ENCODE assay signal across 8 cellular contexts in genomic region chr13:29924482-29924884, GRCh38.
A peak's percentile ranks its signal among the peaks of the same experiment; 100 is the strongest.
DNase-seq lines count a peak whose midpoint lies in the region; ATAC-seq and TF ChIP-seq lines count a peak whose summit lies in the region.

No MANE protein-coding gene starts in this region.

- DNase-seq in AG04449 (ENCODE audit: low read depth, low spot score) = no peak
- peak; percentile 54 for DNase-seq in mesendoderm
- DNase-seq in dorsolateral prefrontal cortex = no peak
- no peak for DNase-seq in SIG-M5 (lab: John Stamatoyannopoulos, UW)

- peak overlapping the region in 4 of 5 experiments; percentile 15 to 94 (median 72) for H3K27ac Mint-ChIP-seq in brain

- H3K4me1 ChIP-seq in Loucy (ENCODE audit: insufficient read depth, low read length, poor library complexity, severe bottlenecking) = no peaks in the 10 kb centered on the region
- H3K4me1 ChIP-seq in mesendoderm (ENCODE audit: control insufficient read depth, low read depth, low read length) = peaks cover 8% of the 10 kb centered on the region

- H2BK15ac ChIP-seq in mesendoderm (replicated peaks; ENCODE audit: low read depth) = no peak overlapping the region

- WGBS in mesendoderm (ENCODE audit: extremely low coverage, insufficient coverage, low lambda C conversion rate) = no CpG with 5 or more reads among the region's 6 CpGs

- no peak for TF ChIP-seq CTCF in AG04449 (IDR thresholded peaks at IDR 0.05; ENCODE audit: insufficient read depth, low read length, missing control alignments)
- TF ChIP-seq CTCF in Loucy (conservative IDR thresholded peaks at IDR 0.05; ENCODE audit: low read length) = peak; percentile 24; the same call in 1 of the 2 replicates
- TF ChIP-seq CTCF in brain (conservative IDR thresholded peaks at IDR 0.05) = peak; percentile 4 to 30
- TF ChIP-seq CTCF in dorsolateral prefrontal cortex (IDR thresholded peaks at IDR 0.05 in 54 of 56, conservative IDR thresholded peaks at IDR 0.05 in 2 of 56; ENCODE audit: low read depth in 1 of 56, partially characterized antibody in 56 of 56) = peak in 6 of 56 donors; percentile 1 to 29 (median 4)

- H3K56ac ChIP-seq in mesendoderm (ENCODE audit: low read length) = peak overlapping the region; percentile 66

- H3K9ac ChIP-seq in Loucy (ENCODE audit: low read depth, low read length, poor library complexity, severe bottlenecking) (no peak overlapping the region), mesendoderm (ENCODE audit: low read length) (no peak overlapping the region)

- H3K18ac ChIP-seq in mesendoderm (ENCODE audit: low read length) = no peak overlapping the region

- no peak overlapping the region for H2AFZ ChIP-seq in Loucy (ENCODE audit: low read length)

- no peaks in the 10 kb centered on the region for H3K36me3 ChIP-seq in Loucy (ENCODE audit: insufficient read depth, low read length)
- no peaks in the 10 kb centered on the region for H3K36me3 ChIP-seq in mesendoderm (ENCODE audit: control insufficient read depth, insufficient read depth, low read length)

- H4K8ac ChIP-seq in mesendoderm (ENCODE audit: low read depth, low read length) = no peak overlapping the region

- H3K4me3 ChIP-seq in AG04449 (ENCODE audit: low read depth, low read length) = peak overlapping the region; percentile 16; the same call in 1 of the 2 replicates
- H3K4me3 ChIP-seq in Loucy (ENCODE audit: low read length, poor library complexity, severe bottlenecking) = no peak overlapping the region
- H3K4me3 ChIP-seq in mesendoderm (ENCODE audit: low read length) = no peak overlapping the region
- no peak overlapping the region for H3K4me3 ChIP-seq in dorsolateral prefrontal cortex

- peak overlapping the region in 1 of 5 experiments; percentile 30 for H3K4me3 Mint-ChIP-seq in brain

- H3K9me3 Mint-ChIP-seq in brain = no peaks in the 10 kb centered on the region

- H3K27me3 ChIP-seq in Loucy (ENCODE audit: insufficient read depth, low read length, poor library complexity, severe bottlenecking) = no peaks in the 10 kb centered on the region
- no peaks in the 10 kb centered on the region for H3K27me3 ChIP-seq in mesendoderm (ENCODE audit: insufficient read depth, low read length, poor library complexity)
- H3K27me3 ChIP-seq in dorsolateral prefrontal cortex = no peaks in the 10 kb centered on the region

- H4K20me1 ChIP-seq in Loucy (ENCODE audit: insufficient read depth, low read length, poor library complexity, severe bottlenecking) = no peaks in the 10 kb centered on the region

- no peaks in the 10 kb centered on the region for H3K36me3 Mint-ChIP-seq in brain

- CTCF ChIA-PET in AG04449 (lab: Yijun Ruan, JAX) = interaction anchor here (0.7 to 8.3 kb wide), 36 partner anchors 8 to 417 kb away, joined by 3 to 128 read pairs (median 5); partner anchors contain the start of gene UBL3

- no peaks in the 10 kb centered on the region for H3K79me2 ChIP-seq in Loucy (ENCODE audit: insufficient read depth, low read length)
- no peaks in the 10 kb centered on the region for H3K79me2 ChIP-seq in mesendoderm (ENCODE audit: control insufficient read depth, insufficient read depth, low read length)

- ATAC-seq in HG03342 (IDR thresholded peaks at IDR 0.05; ENCODE audit: unreplicated experiment) (no peak), GM18858 (IDR thresholded peaks at IDR 0.05; ENCODE audit: unreplicated experiment) (no peak)

- H3K4ac ChIP-seq in mesendoderm (ENCODE audit: low read depth, low read length) = no peak overlapping the region

- H3K27me3 Mint-ChIP-seq in brain = peaks cover 4% of the 10 kb centered on the region

- no peaks in the 10 kb centered on the region for H3K9me3 ChIP-seq in Loucy (ENCODE audit: insufficient read depth, low read depth, low read length)

- POLR2A ChIA-PET in AG04449 (lab: Yijun Ruan, JAX) = interaction anchor here (0.5 to 2.3 kb wide), 6 partner anchors 22 to 78 kb away, joined by 4 to 7 read pairs (median 6); partner anchors contain the start of gene UBL3

- peaks cover 66% of the 10 kb centered on the region for H3K4me1 Mint-ChIP-seq in brain

- intact Hi-C loops in dorsolateral prefrontal cortex (cut with DNase I) = loop anchor here in 1 of 2 donors (5.0 kb wide), 1 partner anchor 152 kb away; no protein-coding TSS in a partner anchor

- no peaks in the 10 kb centered on the region for H3K9me2 ChIP-seq in Loucy (replicated peaks; ENCODE audit: low read depth, low read length)

- H3K27ac ChIP-seq in mesendoderm (ENCODE audit: low read depth, low read length) (no peak overlapping the region), dorsolateral prefrontal cortex (peak overlapping the region in 4 of 59 donors; percentile 3 to 25 (median 20))

- H3K23ac ChIP-seq in mesendoderm (ENCODE audit: low read length) = no peak overlapping the region

- H4K5ac ChIP-seq in mesendoderm (ENCODE audit: low read length) = no peak overlapping the region

- H2BK5ac ChIP-seq in mesendoderm (ENCODE audit: low read length) = no peak overlapping the region

- no peak overlapping the region for H2BK120ac ChIP-seq in mesendoderm (ENCODE audit: low read depth, low read length)

- H3K4me2 ChIP-seq in Loucy (ENCODE audit: low read depth, low read length, poor library complexity, severe bottlenecking) = no peak overlapping the region
- no peak overlapping the region for H3K4me2 ChIP-seq in mesendoderm (ENCODE audit: low read length)

- peak overlapping the region; percentile 29 for H2AK5ac ChIP-seq in mesendoderm (ENCODE audit: low read length)

- H3F3A ChIP-seq in Loucy (ENCODE audit: low read depth) = no peaks in the 10 kb centered on the region; the same call in 1 of the 2 replicates

- no peaks in the 10 kb centered on the region for H3K79me1 ChIP-seq in mesendoderm (ENCODE audit: low read length)
